ENCODE assay signal across 15 cellular contexts in the genomic region with DNA sequence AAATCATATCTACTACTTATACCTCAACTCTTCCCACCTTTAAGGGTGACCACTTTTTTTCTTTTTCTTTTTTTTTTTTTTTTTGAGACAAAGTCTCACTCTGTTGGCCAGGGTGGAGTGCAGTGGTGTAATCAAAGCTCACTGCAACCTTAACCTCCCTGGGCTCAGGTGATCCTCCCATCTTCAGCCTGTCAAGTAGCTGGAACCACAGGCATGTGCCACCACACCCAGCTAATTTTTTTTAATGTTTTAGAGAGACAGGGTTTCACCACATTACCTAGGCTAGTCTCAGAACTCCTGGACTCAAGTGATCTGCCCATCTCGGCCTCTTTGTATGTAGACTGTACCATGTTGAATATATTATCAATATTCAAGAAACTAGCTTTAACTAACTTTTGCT. TPM values are rescaled to one million over a fixed set of nuclear protein-coding genes. Genes with fewer than 3 reads are reported as not detected.
A peak's percentile ranks its signal among the peaks of the same experiment; 100 is the strongest.
DNase-seq lines count a peak whose midpoint lies in the region; ATAC-seq and TF ChIP-seq lines count a peak whose summit lies in the region.
"Had no signal": no experiment of that assay in that cellular context is flagged by ENCODE, and none has a peak within 500 bp of the region (broad histone marks: within the 10 kb centered on the region; RNA-seq: fewer than 3 reads in every experiment).

No MANE protein-coding gene starts in this region.

- H3K4me1 ChIP-seq in HEK293 (ENCODE audit: control insufficient read depth, insufficient read depth, low read length) (peaks cover 17% of the 10 kb centered on the region), RWPE2 (ENCODE audit: insufficient read depth, poor library complexity, severe bottlenecking) (peaks cover 3% of the 10 kb centered on the region), left lung (no peaks in the 10 kb centered on the region)

- H3K27me3 ChIP-seq in RWPE2 (ENCODE audit: insufficient read depth, poor library complexity, severe bottlenecking) = no peaks in the 10 kb centered on the region
- no peaks in the 10 kb centered on the region for H3K27me3 ChIP-seq in left lung

- peaks cover 60% of the 10 kb centered on the region for H3K36me3 Mint-ChIP-seq in activated T-helper 17 cell treated with anti-CD3 and anti-CD28 coated beads, Interleukin-2, amount 50 U/mL, for 72 hours (ENCODE audit: low read depth)

- H3K27ac Mint-ChIP-seq in activated T-helper 17 cell treated with anti-CD3 and anti-CD28 coated beads, Interleukin-2, amount 50 U/mL, for 72 hours = peak overlapping the region; percentile 13
- H3K27ac Mint-ChIP-seq: B cell; CD4-positive, alpha-beta T cell; GM23338 had no signal

- H3K9me3 Mint-ChIP-seq in activated T-helper 17 cell treated with anti-CD3 and anti-CD28 coated beads, Interleukin-2, amount 50 U/mL, for 72 hours = no peaks in the 10 kb centered on the region
- H3K9me3 Mint-ChIP-seq: CD4-positive, alpha-beta T cell; GM23338 had no signal

- H3K36me3 ChIP-seq in HEK293 (ENCODE audit: control insufficient read depth in 2 of 2, insufficient read depth in 1 of 2, low read length in 2 of 2) (peaks cover 25% of the 10 kb centered on the region in 2 experiments), RWPE2 (ENCODE audit: low read depth) (peaks cover 60% of the 10 kb centered on the region), left lung (peaks cover 0 to 36% of the 10 kb centered on the region in 2 donors)

- CTCF ChIA-PET in HEK293 (lab: Yijun Ruan, JAX) = interaction anchor here (0.6 to 0.8 kb wide), 2 partner anchors 37 to 246 kb away, joined by 3 to 5 read pairs; no protein-coding TSS in a partner anchor

- no peak overlapping the region for H3K4me3 ChIP-seq in HEK293 (ENCODE audit: low read depth, low read length)
- no peak overlapping the region for H3K4me3 ChIP-seq in RWPE2 (ENCODE audit: severe bottlenecking)
- no peak overlapping the region for H3K4me3 ChIP-seq in left lung
- H3K4me3 ChIP-seq: GM23338 had no signal

- DNase-seq in RWPE2 (ENCODE audit: low spot score) (no peak), left lung (no peak), OCI-M1 (lab: John Stamatoyannopoulos, UW) (no peak), NCI-H1105 treated with DMSO at 0.1 percent for 48 hours (lab: John Stamatoyannopoulos, UW) (no peak)
- no peak for DNase-seq in stimulated activated CD4-positive, alpha-beta T cell treated with anti-CD3 and anti-CD28 coated beads, Interleukin-2, amount 100 ng/mL, for 48 hours
- DNase-seq: C1 segment of cervical spinal cord; CD4-positive, alpha-beta T cell; DMS79 treated with DMSO at 0.1 percent for 48 hours; EL; H7 had no signal

- no peaks in the 10 kb centered on the region for H3K27me3 Mint-ChIP-seq in activated T-helper 17 cell treated with anti-CD3 and anti-CD28 coated beads, Interleukin-2, amount 50 U/mL, for 72 hours
- H3K27me3 Mint-ChIP-seq: B cell; CD4-positive, alpha-beta T cell had no signal

- intact Hi-C loops in left lung (cut with DNase I) = no loop called here

- H3K27ac ChIP-seq in HEK293 (ENCODE audit: extremely low read depth, low read depth, low read length) = no peak overlapping the region
- no peak overlapping the region for H3K27ac ChIP-seq in RWPE2 (ENCODE audit: poor library complexity, severe bottlenecking)
- H3K27ac ChIP-seq in left lung = no peak overlapping the region

- H3K4me1 Mint-ChIP-seq in activated T-helper 17 cell treated with anti-CD3 and anti-CD28 coated beads, Interleukin-2, amount 50 U/mL, for 72 hours = peaks cover 16% of the 10 kb centered on the region

- ATAC-seq in RWPE2 (ENCODE audit: low read depth) = peak; percentile 61; the same call in 2 of the 3 replicates
- no peak for ATAC-seq in activated T-helper 17 cell treated with anti-CD3 and anti-CD28 coated beads, Interleukin-2, amount 50 U/mL, for 72 hours (replicated peaks)
- ATAC-seq in left lung = peak; percentile 54
- ATAC-seq in HG03025 (IDR thresholded peaks at IDR 0.05; ENCODE audit: low FRiP score, unreplicated experiment) = no peak
- ATAC-seq: GM23338 had no signal

- H3K9me3 ChIP-seq in HEK293 (ENCODE audit: control insufficient read depth, insufficient read depth, low read depth, low read length) = no peaks in the 10 kb centered on the region
- no peaks in the 10 kb centered on the region for H3K9me3 ChIP-seq in RWPE2 (ENCODE audit: severe bottlenecking)
- H3K9me3 ChIP-seq in left lung = no peaks in the 10 kb centered on the region

- no peak overlapping the region for H3K4me3 Mint-ChIP-seq in activated T-helper 17 cell treated with anti-CD3 and anti-CD28 coated beads, Interleukin-2, amount 50 U/mL, for 72 hours
- H3K4me3 Mint-ChIP-seq: B cell; CD4-positive, alpha-beta T cell; GM23338 had no signal

- POLR2A ChIA-PET in HEK293 (lab: Yijun Ruan, JAX) = no interaction called here

- TF ChIP-seq CTCF in HEK293 (tag by site-specific recombination; IDR thresholded peaks at IDR 0.05) (no peak), RWPE2 (IDR thresholded peaks at IDR 0.05; ENCODE audit: poor library complexity, severe bottlenecking) (no peak), left lung (IDR thresholded peaks at IDR 0.05) (no peak)

TF ChIP-seq in HEK293, 187 proteins besides CTCF, POLR2A, EP300 and RAD21:
- TF ChIP-seq KLF1 (tag by site-specific recombination; IDR thresholded peaks at IDR 0.05) = 0 out of 2 replicates have a peak, but pooled peaks have one; percentile 26
- no peak for TF ChIP-seq ZIC2 (tag by site-specific recombination; IDR thresholded peaks at IDR 0.05)
- TF ChIP-seq, protein P1, sequence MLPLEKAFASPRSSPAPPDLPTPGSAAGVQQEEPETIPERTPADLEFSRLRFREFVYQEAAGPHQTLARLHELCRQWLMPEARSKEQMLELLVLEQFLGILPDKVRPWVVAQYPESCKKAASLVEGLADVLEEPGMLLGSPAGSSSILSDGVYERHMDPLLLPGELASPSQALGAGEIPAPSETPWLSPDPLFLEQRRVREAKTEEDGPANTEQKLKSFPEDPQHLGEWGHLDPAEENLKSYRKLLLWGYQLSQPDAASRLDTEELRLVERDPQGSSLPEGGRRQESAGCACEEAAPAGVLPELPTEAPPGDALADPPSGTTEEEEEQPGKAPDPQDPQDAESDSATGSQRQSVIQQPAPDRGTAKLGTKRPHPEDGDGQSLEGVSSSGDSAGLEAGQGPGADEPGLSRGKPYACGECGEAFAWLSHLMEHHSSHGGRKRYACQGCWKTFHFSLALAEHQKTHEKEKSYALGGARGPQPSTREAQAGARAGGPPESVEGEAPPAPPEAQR (tag by site-specific recombination; IDR thresholded peaks at IDR 0.05) = no peak
TF ChIP-seq in HEK293: peak in this region for 1.

RNA-seq across cellular contexts. Expression of a gene that starts 39.4 kb away (rescaled TPM):
- 100 to 1,000 TPM; 135 to 174 TPM for total RNA-seq in activated T-helper 17 cell treated with anti-CD3 and anti-CD28 coated beads, Interleukin-2, amount 50 U/mL, for 72 hours
- 100 to 1,000 TPM; 101 to 156 TPM for total RNA-seq in left lung

Comparison
In these comparisons a context has a peak if more than half of its experiments do, and no peak if none do; other contexts are left out.
1. ATAC-seq: peak in RWPE2 (single experiment) and left lung (single experiment); none in activated T-helper 17 cell treated with anti-CD3 and anti-CD28 coated beads, Interleukin-2, amount 50 U/mL, for 72 hours (single experiment) and HG03025 (single experiment).